ENCODE assay signal across 14 cellular contexts in the genomic region with DNA sequence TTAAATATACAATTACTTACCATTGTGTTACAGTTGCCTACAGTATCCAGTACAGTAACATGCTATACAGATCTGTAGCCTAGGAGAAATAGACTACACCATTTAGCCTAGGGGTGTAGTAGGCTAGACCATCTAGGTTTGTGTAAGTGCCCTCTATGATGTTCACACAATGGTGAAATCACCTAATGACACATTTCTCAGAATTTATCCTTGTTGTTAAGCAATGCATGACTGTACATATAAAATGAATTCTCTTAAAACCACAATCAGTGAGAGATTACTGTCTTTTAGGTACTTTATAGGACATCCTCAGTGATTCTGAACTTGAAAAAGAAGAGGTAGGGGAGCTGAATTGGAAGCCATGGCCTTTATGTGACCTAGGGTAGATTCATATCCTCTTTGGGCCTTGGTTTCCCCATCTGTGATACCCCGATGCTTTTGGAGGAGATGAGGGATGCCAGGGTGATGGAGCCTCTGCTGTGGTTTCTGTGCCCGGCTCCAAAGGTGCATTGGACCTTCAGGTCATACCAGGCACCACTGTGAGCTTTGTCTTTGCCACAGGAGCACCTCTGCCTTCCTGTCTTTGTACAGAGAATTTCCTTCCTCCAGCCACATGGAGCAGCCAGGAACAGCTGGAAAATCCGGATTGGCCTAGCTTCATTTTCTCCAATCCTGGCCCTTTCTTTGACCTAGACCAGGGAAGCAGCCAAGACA. TPM values are rescaled to one million over a fixed set of nuclear protein-coding genes. Genes with fewer than 3 reads are reported as not detected.
DNase-seq lines count a peak whose midpoint lies in the region; TF ChIP-seq lines count a peak whose summit lies in the region.
"Had no signal": no experiment of that assay in that cellular context is flagged by ENCODE, and none has a peak within 500 bp of the region (broad histone marks: within the 10 kb centered on the region; RNA-seq: fewer than 3 reads in every experiment).

No MANE protein-coding gene starts in this region.

- H3K4me1 Mint-ChIP-seq in mesothelial cell of epicardium (peaks cover 31% of the 10 kb centered on the region), neural progenitor cell (peaks cover 23% of the 10 kb centered on the region)

- H3K27me3 Mint-ChIP-seq in mesothelial cell of epicardium (ENCODE audit: low read depth) (no peaks in the 10 kb centered on the region), neural progenitor cell (ENCODE audit: insufficient read depth, low read depth) (peaks cover 2% of the 10 kb centered on the region)
- H3K27me3 Mint-ChIP-seq: stimulated activated naive CD8-positive, alpha-beta T cell treated with anti-CD3 and anti-CD28 coated beads, Interleukin-15, Interleukin-2, amounts not matched to agents 100 ng/mL and 50 ng/mL, for 24 hours had no signal

- H3K9me3 ChIP-seq in neural progenitor cell (ENCODE audit: low read depth) = no peaks in the 10 kb centered on the region
- H3K9me3 ChIP-seq in esophagus muscularis mucosa = no peaks in the 10 kb centered on the region

- H3K9me3 Mint-ChIP-seq in mesothelial cell of epicardium (no peaks in the 10 kb centered on the region), neural progenitor cell (no peaks in the 10 kb centered on the region)
- H3K9me3 Mint-ChIP-seq: stimulated activated naive CD8-positive, alpha-beta T cell treated with anti-CD3 and anti-CD28 coated beads, Interleukin-15, Interleukin-2, amounts not matched to agents 100 ng/mL and 50 ng/mL, for 24 hours had no signal

- H3K4me3 ChIP-seq in kidney epithelial cell (ENCODE audit: low read depth, low read length) = no peak overlapping the region
- H3K4me3 ChIP-seq in neural progenitor cell = no peak overlapping the region
- H3K4me3 ChIP-seq in esophagus muscularis mucosa = no peak overlapping the region

- TF ChIP-seq POLR2A in esophagus muscularis mucosa (IDR thresholded peaks at IDR 0.05; ENCODE audit: low read depth) = no peak

- H3K9ac ChIP-seq in neural progenitor cell = no peak overlapping the region

- H3K27me3 ChIP-seq in kidney epithelial cell (ENCODE audit: control insufficient read depth, insufficient read depth, low read length) = no peaks in the 10 kb centered on the region
- H3K27me3 ChIP-seq in neural progenitor cell = no peaks in the 10 kb centered on the region
- H3K27me3 ChIP-seq in esophagus muscularis mucosa = no peaks in the 10 kb centered on the region

- H3K27ac ChIP-seq in neural progenitor cell (no peak overlapping the region), esophagus muscularis mucosa (replicated peaks in 1 of 4) (peak overlapping the region in 2 of 4 donors; percentile 34 to 85)
- H3K27ac ChIP-seq: HL-60 had no signal

- H3K4me1 ChIP-seq in neural progenitor cell (peaks cover 8% of the 10 kb centered on the region), esophagus muscularis mucosa (peaks cover 46 to 74% (median 61%) of the 10 kb centered on the region in 4 donors)

- no peak overlapping the region for H3K4me3 Mint-ChIP-seq in mesothelial cell of epicardium
- H3K4me3 Mint-ChIP-seq in neural progenitor cell = no peak overlapping the region
- H3K4me3 Mint-ChIP-seq: stimulated activated naive CD8-positive, alpha-beta T cell treated with anti-CD3 and anti-CD28 coated beads, Interleukin-15, Interleukin-2, amounts not matched to agents 100 ng/mL and 50 ng/mL, for 24 hours had no signal

- intact Hi-C loops in esophagus muscularis mucosa (cut with DNase I) = no loop called here

- 66% methylated on average over 3 of the region's 3 CpGs for WGBS in esophagus muscularis mucosa

- DNase-seq in AML-193 (lab: John Stamatoyannopoulos, UW) (peak; percentile 73 to 74), HS-5 (ENCODE audit: low read depth) (peak; percentile 86), amniotic stem cell (lab: John Stamatoyannopoulos, UW) (peak; percentile 22), kidney epithelial cell (ENCODE audit: low read depth) (peak; percentile 79), mesothelial cell of epicardium (ENCODE audit: low spot score in 2 of 2, unreplicated experiment in 2 of 2) (no peak), neural progenitor cell (ENCODE audit: low spot score) (no peak), esophagus muscularis mucosa (ENCODE audit: extremely low spot score) (no peak), NCI-H1930 (lab: John Stamatoyannopoulos, UW) (no peak)
- DNase-seq: anterior cingulate cortex, DMS79, hippocampal formation, NCI-H1694 treated with DMSO at 0.1 percent for 48 hours had no signal

- no peaks in the 10 kb centered on the region for H3K79me2 ChIP-seq in neural progenitor cell (ENCODE audit: low read depth)

- no peaks in the 10 kb centered on the region for H3K36me3 ChIP-seq in kidney epithelial cell (ENCODE audit: control insufficient read depth, insufficient read depth, low read length)
- no peaks in the 10 kb centered on the region for H3K36me3 ChIP-seq in neural progenitor cell
- no peaks in the 10 kb centered on the region for H3K36me3 ChIP-seq in esophagus muscularis mucosa

- H4K20me1 ChIP-seq in neural progenitor cell (ENCODE audit: low read depth) = no peaks in the 10 kb centered on the region

- no peak for TF ChIP-seq EP300 in esophagus muscularis mucosa (IDR thresholded peaks at IDR 0.05)

- H3K27ac Mint-ChIP-seq in mesothelial cell of epicardium (no peak overlapping the region), neural progenitor cell (no peak overlapping the region)
- H3K27ac Mint-ChIP-seq: stimulated activated naive CD8-positive, alpha-beta T cell treated with anti-CD3 and anti-CD28 coated beads, Interleukin-15, Interleukin-2, amounts not matched to agents 100 ng/mL and 50 ng/mL, for 24 hours had no signal

- no peaks in the 10 kb centered on the region for H3F3A ChIP-seq in neural progenitor cell (ENCODE audit: low read depth)

- TF ChIP-seq CTCF in kidney epithelial cell (IDR thresholded peaks at IDR 0.05; ENCODE audit: insufficient read depth, low read length, poor library complexity, severe bottlenecking) (no peak), mesothelial cell of epicardium (IDR thresholded peaks at IDR 0.05; ENCODE audit: unreplicated experiment) (no peak), neural progenitor cell (IDR thresholded peaks at IDR 0.05) (no peak), esophagus muscularis mucosa (IDR thresholded peaks at IDR 0.05) (no peak)

- H2AFZ ChIP-seq in neural progenitor cell (replicated peaks) = no peak overlapping the region

- H3K36me3 Mint-ChIP-seq in mesothelial cell of epicardium (no peaks in the 10 kb centered on the region), neural progenitor cell (no peaks in the 10 kb centered on the region)

- H3K4me2 ChIP-seq in neural progenitor cell = no peak overlapping the region

RNA-seq across cellular contexts. Expression of a gene that starts 51.9 kb away (rescaled TPM):
- 536 and 566 TPM in 2 replicates for total RNA-seq in kidney epithelial cell
- total RNA-seq in mesothelial cell of epicardium = 173 to 190 TPM (median 177 TPM) in 3 replicates
- total RNA-seq in neural progenitor cell (ENCODE audit: low replicate concordance) = 32.0 and 54.9 TPM in 2 replicates
- 100 to 1,000 TPM in 2 of 4 donors, 10 to 100 TPM in 2; 61.9 to 114 (median 89.9) TPM for total RNA-seq in esophagus muscularis mucosa

Comparison
In these comparisons a context has a peak if more than half of its experiments do, and no peak if none do; other contexts are left out.
1. DNase-seq: peak in AML-193 (2 of 2), HS-5 (single experiment), amniotic stem cell (single experiment) and kidney epithelial cell (single experiment); none in mesothelial cell of epicardium (0 of 2), neural progenitor cell (single experiment), esophagus muscularis mucosa (single experiment) and NCI-H1930 (0 of 2).